Comparison of ENCODE assay signal across 19 cellular contexts in genomic region chr6:90203672-90204071, GRCh38.
A peak's percentile ranks its signal among the peaks of the same experiment; 100 is the strongest.
DNase-seq lines count a peak whose midpoint lies in the region; ATAC-seq and TF ChIP-seq lines count a peak whose summit lies in the region.
"Had no signal": no experiment of that assay in that cellular context is flagged by ENCODE, and none has a peak within 500 bp of the region (broad histone marks: within the 10 kb centered on the region; RNA-seq: fewer than 3 reads in every experiment).

No MANE protein-coding gene starts in this region.

- peak overlapping the region; percentile 51; the same call in 1 of the 2 replicates for H3K27ac ChIP-seq in VCaP
- peak overlapping the region in 1 of 3 donors; percentile 58 for H3K27ac ChIP-seq in right lobe of liver
- H3K27ac ChIP-seq: SJSA1 had no signal

- intact Hi-C loops in right lobe of liver (cut with DNase I) (no loop called here), Calu3 (cut with micrococcal nuclease; ENCODE audit: unreplicated experiment) (no loop called here)

- 20% methylated on average over 5 of the region's 5 CpGs for WGBS in right lobe of liver (ENCODE audit: insufficient coverage, low coverage, low lambda C conversion rate, missing lambda C conversion rate)

- H3K4me1 ChIP-seq in right lobe of liver, result peaks cover 0 to 22% (median 3%) of the 10 kb centered on the region in 4 donors
- H3K4me1 ChIP-seq: BE2C had no signal

- no peak for TF ChIP-seq CTCF in VCaP (conservative IDR thresholded peaks at IDR 0.05)
- no peak for TF ChIP-seq CTCF in right lobe of liver (IDR thresholded peaks at IDR 0.05)
- no peak for TF ChIP-seq CTCF in Calu3 (IDR thresholded peaks at IDR 0.05; ENCODE audit: unreplicated experiment)

- TF ChIP-seq EP300 in Ishikawa (IDR thresholded peaks at IDR 0.05; ENCODE audit: borderline replicate concordance), result no peak

- H3K27ac Mint-ChIP-seq in stimulated activated naive B cell treated with anti-CD40 and anti-IgM and Interleukin-4, amounts not matched to agents 10 μg/mL and 1 μg/mL and 100 μg/mL, for 72 hours, result peak overlapping the region; percentile 77
- no peak overlapping the region for H3K27ac Mint-ChIP-seq in Calu3 (ENCODE audit: unreplicated experiment)
- H3K27ac Mint-ChIP-seq: CD14-positive monocyte had no signal

- CTCF ChIA-PET in Calu3 (lab: Charles Lee), result interaction anchor here (1.5 kb wide), 1 partner anchor 15 kb away, joined by 4 read pairs; no protein-coding TSS in a partner anchor

- H3K4me3 Mint-ChIP-seq in stimulated activated naive B cell treated with anti-CD40 and anti-IgM and Interleukin-4, amounts not matched to agents 10 μg/mL and 1 μg/mL and 100 μg/mL, for 72 hours, result no peak overlapping the region
- no peak overlapping the region for H3K4me3 Mint-ChIP-seq in Calu3 (ENCODE audit: low read depth, unreplicated experiment)
- H3K4me3 Mint-ChIP-seq: CD14-positive monocyte; CD8-positive, alpha-beta memory T cell had no signal

- H3K36me3 Mint-ChIP-seq in stimulated activated naive B cell treated with anti-CD40 and anti-IgM and Interleukin-4, amounts not matched to agents 10 μg/mL and 1 μg/mL and 100 μg/mL, for 72 hours, result peaks cover 42 to 63% of the 10 kb centered on the region in 2 donors
- H3K36me3 Mint-ChIP-seq in Calu3 (ENCODE audit: insufficient read depth, unreplicated experiment), result no peaks in the 10 kb centered on the region
- H3K36me3 Mint-ChIP-seq: CD14-positive monocyte had no signal

- ATAC-seq in right lobe of liver, result peak; percentile 88 to 95 (median 90)
- ATAC-seq in stimulated activated naive B cell treated with anti-CD40 and anti-IgM and Interleukin-4, amounts not matched to agents 10 μg/mL and 1 μg/mL and 100 μg/mL, for 72 hours (replicated peaks), result no peak

- no peaks in the 10 kb centered on the region for H3K9me3 ChIP-seq in right lobe of liver
- H3K9me3 ChIP-seq: BE2C, MG63, SJSA1 had no signal

- no peak for TF ChIP-seq RAD21 in Ishikawa (IDR thresholded peaks at IDR 0.05; ENCODE audit: low read depth)

- no peak overlapping the region for H3K4me3 ChIP-seq in right lobe of liver
- H3K4me3 ChIP-seq: MG63, SJSA1 had no signal

- peaks cover 41 to 70% of the 10 kb centered on the region in 2 donors for H3K4me1 Mint-ChIP-seq in stimulated activated naive B cell treated with anti-CD40 and anti-IgM and Interleukin-4, amounts not matched to agents 10 μg/mL and 1 μg/mL and 100 μg/mL, for 72 hours
- H3K4me1 Mint-ChIP-seq in Calu3 (ENCODE audit: low read depth, unreplicated experiment), result no peaks in the 10 kb centered on the region
- H3K4me1 Mint-ChIP-seq: CD14-positive monocyte had no signal

- TF ChIP-seq POLR2A in right lobe of liver (IDR thresholded peaks at IDR 0.05), result no peak
- TF ChIP-seq POLR2A in erythroblast (IDR thresholded peaks at IDR 0.05; ENCODE audit: low read length), result no peak

- DNase-seq in right lobe of liver (peak in 1 of 3 donors; percentile 58), erythroblast (lab: John Stamatoyannopoulos, UW) (no peak), Calu3 (no peak), AML-193 (lab: John Stamatoyannopoulos, UW) (no peak)
- DNase-seq in stimulated activated naive B cell treated with anti-CD40 and anti-IgM and Interleukin-4, amounts not matched to agents 10 μg/mL and 1 μg/mL and 100 μg/mL, for 72 hours, result no peak
- DNase-seq: BE2C; CD8-positive, alpha-beta memory T cell; DMS153; KG1; MG63; NCI-H2029 treated with DMSO at 0.1 percent for 48 hours; NCI-H446 treated with DMSO at 0.1 percent for 48 hours; NCI-H526; NCI-H82; NK-92 treated with Interleukin-12 subunit alpha and Interleukin-12 subunit beta, amount 100 ng/mL, for 24 hours had no signal

- BruUV-seq in Calu3 (replicated peaks; lab: Mats Ljungman, UMichigan), result no TSS peak

- no peaks in the 10 kb centered on the region for H3K36me3 ChIP-seq in right lobe of liver
- H3K36me3 ChIP-seq: BE2C, MG63, SJSA1 had no signal

- H3K9me3 Mint-ChIP-seq in stimulated activated naive B cell treated with anti-CD40 and anti-IgM and Interleukin-4, amounts not matched to agents 10 μg/mL and 1 μg/mL and 100 μg/mL, for 72 hours, result peaks cover 2 to 4% of the 10 kb centered on the region in 2 donors
- no peaks in the 10 kb centered on the region for H3K9me3 Mint-ChIP-seq in Calu3 (ENCODE audit: low read depth, unreplicated experiment)
- H3K9me3 Mint-ChIP-seq: CD8-positive, alpha-beta memory T cell had no signal

- H3K27me3 Mint-ChIP-seq in stimulated activated naive B cell treated with anti-CD40 and anti-IgM and Interleukin-4, amounts not matched to agents 10 μg/mL and 1 μg/mL and 100 μg/mL, for 72 hours, result no peaks in the 10 kb centered on the region
- no peaks in the 10 kb centered on the region for H3K27me3 Mint-ChIP-seq in Calu3 (ENCODE audit: unreplicated experiment)
- H3K27me3 Mint-ChIP-seq: CD8-positive, alpha-beta memory T cell had no signal

- H3K27me3 ChIP-seq in right lobe of liver, result no peaks in the 10 kb centered on the region
- H3K27me3 ChIP-seq: MG63, SJSA1 had no signal

TF ChIP-seq in Ishikawa, 13 proteins besides CTCF, POLR2A, EP300 and RAD21:
- TF ChIP-seq CEBPB (IDR thresholded peaks at IDR 0.05) (no peak), NFIC (IDR thresholded peaks at IDR 0.05) (no peak), USF1 (IDR thresholded peaks at IDR 0.05) (no peak), CREB1 (IDR thresholded peaks at IDR 0.05; ENCODE audit: low read depth) (no peak), EGR1 (IDR thresholded peaks at IDR 0.05) (no peak), TEAD4 (IDR thresholded peaks at IDR 0.05) (peak; percentile 35; the same call in 1 of the 2 replicates), REST (IDR thresholded peaks at IDR 0.05; ENCODE audit: low read depth) (0 out of 2 replicates have a peak, but pooled peaks have one; percentile 12)

Comparison
In these comparisons a context has a peak if more than half of its experiments do, and no peak if none do; other contexts are left out.
1. ATAC-seq: peak in right lobe of liver (4 of 4); none in stimulated activated naive B cell treated with anti-CD40 and anti-IgM and Interleukin-4, amounts not matched to agents 10 μg/mL and 1 μg/mL and 100 μg/mL, for 72 hours (0 of 2).